In genomic region chr4:185039508-185040273, GRCh38 we compare ENCODE assay signal across 7 cellular contexts. TPM values are rescaled to one million over a fixed set of nuclear protein-coding genes. Genes with fewer than 3 reads are reported as not detected.
A peak's percentile ranks its signal among the peaks of the same experiment; 100 is the strongest.
DNase-seq lines count a peak whose midpoint lies in the region; TF ChIP-seq lines count a peak whose summit lies in the region.

No MANE protein-coding gene starts in this region.

- no peak overlapping the region for H3K56ac ChIP-seq in H9 (ENCODE audit: insufficient read length, low read depth, low read length)

- H2BK5ac ChIP-seq in H9 (ENCODE audit: insufficient read length, low read length): no peak overlapping the region

- DNase-seq in GF-D8 (lab: John Stamatoyannopoulos, UW) (peak; percentile 39), H9 (peak; percentile 64), NCI-H1092 treated with DMSO at 0.1 percent for 48 hours (lab: John Stamatoyannopoulos, UW) (peak; percentile 65), T1000 (lab: John Stamatoyannopoulos, UW) (peak; percentile 9), breast epithelium (ENCODE audit: low spot score in 2 of 2) (no peak), kidney glomerular epithelial cell (lab: John Stamatoyannopoulos, UW) (peak; percentile 70)
- peak; percentile 23 for DNase-seq in stimulated activated CD8-positive, alpha-beta memory T cell treated with anti-CD3 and anti-CD28 coated beads, Interleukin-12 subunit alpha, Interleukin-12 subunit beta, amount 100 ng/mL, for 1 hour (ENCODE audit: low read depth)

- H2BK120ac ChIP-seq in H9 (ENCODE audit: low read depth, low read length, poor library complexity, severe bottlenecking): no peak overlapping the region

- intact Hi-C loops in breast epithelium (cut with DNase I; ENCODE audit: low total_unique reads): no loop called here

- no peak overlapping the region for H4K5ac ChIP-seq in H9 (ENCODE audit: insufficient read length, low read depth, low read length)

- H2AK5ac ChIP-seq in H9 (ENCODE audit: insufficient read length, low read length): no peak overlapping the region

- no peak overlapping the region for H4K8ac ChIP-seq in H9 (replicated peaks; ENCODE audit: insufficient read length, low read depth, low read length)

- no peak overlapping the region for H3K4me3 Mint-ChIP-seq in H9

- peaks cover 5% of the 10 kb centered on the region; the same call in 1 of the 2 replicates for H3K27me3 Mint-ChIP-seq in H9 (ENCODE audit: low read depth)

- H3K4me1 Mint-ChIP-seq in H9: peaks cover 8 to 14% of the 10 kb centered on the region in 2 experiments

- no peak overlapping the region for H3K4ac ChIP-seq in H9 (ENCODE audit: low read depth, low read length)

- no peaks in the 10 kb centered on the region for H3K23me2 ChIP-seq in H9 (ENCODE audit: insufficient read length, low read depth, low read length, poor library complexity, severe bottlenecking)

- H3K4me1 ChIP-seq in H9 (ENCODE audit: insufficient read depth, low read length): no peaks in the 10 kb centered on the region
- H3K4me1 ChIP-seq in breast epithelium: no peaks in the 10 kb centered on the region

- no peak overlapping the region for H2BK12ac ChIP-seq in H9 (ENCODE audit: insufficient read length, low read depth, low read length)

- H3K27ac ChIP-seq in H9 (ENCODE audit: insufficient read length, low read depth, low read length) (no peak overlapping the region), breast epithelium (no peak overlapping the region)

- H4K91ac ChIP-seq in H9 (ENCODE audit: insufficient read length, low read depth, low read length): no peak overlapping the region

- no peaks in the 10 kb centered on the region for H3K79me2 ChIP-seq in H9 (ENCODE audit: insufficient read depth, low read length)

- H3T11ph ChIP-seq in H9 (ENCODE audit: low read length): no peak overlapping the region

- peaks cover 23 to 27% of the 10 kb centered on the region in 2 experiments for H3K9me3 Mint-ChIP-seq in H9

- no peak overlapping the region for H3K23ac ChIP-seq in H9 (ENCODE audit: insufficient read length, low read depth, low read length)

- no CpG with 5 or more reads among the region's 15 CpGs for WGBS in H9 (ENCODE audit: extremely low coverage, insufficient read length, low lambda C conversion rate)

- no peaks in the 10 kb centered on the region for H3K79me1 ChIP-seq in H9 (ENCODE audit: insufficient read depth, low read depth, low read length, poor library complexity, severe bottlenecking)

- TF ChIP-seq POLR2A in breast epithelium (IDR thresholded peaks at IDR 0.05): no peak

- H3K9me3 ChIP-seq in H9 (ENCODE audit: control insufficient read depth, low read depth, low read length) (peaks cover 9% of the 10 kb centered on the region), breast epithelium (no peaks in the 10 kb centered on the region)

- H3K14ac ChIP-seq in H9 (ENCODE audit: insufficient read depth, low read length): no peak overlapping the region

- H3K36me3 ChIP-seq in breast epithelium: no peaks in the 10 kb centered on the region

- H3K4me2 ChIP-seq in H9 (ENCODE audit: insufficient read depth, insufficient read length, low read length): no peak overlapping the region

- no peak overlapping the region for H2BK15ac ChIP-seq in H9 (ENCODE audit: low read depth, low read length)

- H3K18ac ChIP-seq in H9 (ENCODE audit: insufficient read length, low read depth, low read length): no peak overlapping the region

- no peaks in the 10 kb centered on the region for H4K20me1 ChIP-seq in H9 (ENCODE audit: control insufficient read depth, insufficient read depth, insufficient read length)

- H3K9ac ChIP-seq in H9 (ENCODE audit: extremely low read depth, insufficient read length, low read length): no peak overlapping the region

- H3K27ac Mint-ChIP-seq in H9: no peak overlapping the region

- TF ChIP-seq CTCF in H9 (conservative IDR thresholded peaks at IDR 0.05) (peak; percentile 84), breast epithelium (IDR thresholded peaks at IDR 0.05) (peak; percentile 35 to 67 (median 66))

- H2BK20ac ChIP-seq in H9 (ENCODE audit: low read depth, low read length, poor library complexity, severe bottlenecking): no peak overlapping the region

- H3K27me3 ChIP-seq in H9 (ENCODE audit: insufficient read depth, low read length) (no peaks in the 10 kb centered on the region; the same call in 1 of the 2 replicates), breast epithelium (no peaks in the 10 kb centered on the region)

- H3K4me3 ChIP-seq in breast epithelium: peak overlapping the region in 1 of 3 donors; percentile 24

- H3K36me3 Mint-ChIP-seq in H9 (ENCODE audit: insufficient read depth in 1 of 3, low read depth in 3 of 3): peaks cover 14 to 28% (median 20%) of the 10 kb centered on the region in 3 experiments

- no peak overlapping the region for H2AFZ ChIP-seq in H9 (ENCODE audit: low read length)

RNA-seq across cellular contexts. Expression of gene HELT, which starts 21.4 kb away (rescaled TPM):
- total RNA-seq in H9 (2021) (not detected in 2 replicates), breast epithelium (not detected)

Comparison
In these comparisons a context has a peak if more than half of its experiments do, and no peak if none do; other contexts are left out.
1. DNase-seq: peak in GF-D8 (single experiment), H9 (single experiment), NCI-H1092 treated with DMSO at 0.1 percent for 48 hours (single experiment), T1000 (single experiment), kidney glomerular epithelial cell (single experiment) and stimulated activated CD8-positive, alpha-beta memory T cell treated with anti-CD3 and anti-CD28 coated beads, Interleukin-12 subunit alpha, Interleukin-12 subunit beta, amount 100 ng/mL, for 1 hour (single experiment); none in breast epithelium (0 of 2).